8 cellular contexts compared by ENCODE assay signal in the genomic region with DNA sequence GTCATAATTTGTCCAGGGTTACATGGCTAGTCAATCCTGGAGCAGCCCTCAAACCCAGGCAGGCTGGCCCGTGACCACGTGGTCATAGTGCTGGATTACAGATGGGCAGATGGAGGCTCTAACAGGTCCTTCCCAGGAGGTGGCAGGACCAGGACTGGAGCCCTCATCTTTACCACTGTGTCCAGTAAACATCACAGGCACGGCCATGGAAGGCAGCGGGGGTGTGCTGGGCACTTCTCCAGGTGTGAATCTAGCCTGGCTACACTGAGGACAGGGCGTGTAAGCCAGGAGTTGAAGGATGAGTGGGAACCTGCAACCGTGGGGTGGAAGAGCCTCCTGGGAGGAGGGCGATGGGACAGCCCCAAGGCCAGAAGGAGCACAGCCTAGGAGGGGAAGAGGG. TPM values are rescaled to one million over a fixed set of nuclear protein-coding genes. Genes with fewer than 3 reads are reported as not detected.
DNase-seq lines count a peak whose midpoint lies in the region; ATAC-seq, FAIRE-seq and TF ChIP-seq lines count a peak whose summit lies in the region.
"Had no signal": no experiment of that assay in that cellular context is flagged by ENCODE, and none has a peak within 500 bp of the region (broad histone marks: within the 10 kb centered on the region; RNA-seq: fewer than 3 reads in every experiment).

No MANE protein-coding gene starts in this region.

- peak overlapping the region; percentile 6 for H3K9ac ChIP-seq in keratinocyte (ENCODE audit: control insufficient read depth, extremely low read depth, insufficient read depth, low read length)
- H3K9ac ChIP-seq in HepG2 (ENCODE audit: insufficient read depth, low read depth, low read length) = no peak overlapping the region

- peaks cover 35% of the 10 kb centered on the region for H3K36me3 Mint-ChIP-seq in CD4-positive, alpha-beta T cell (ENCODE audit: low read depth)

- H3K4me3 ChIP-seq in keratinocyte (ENCODE audit: control insufficient read depth in 2 of 3, extremely low read depth in 1 of 3, insufficient read depth in 2 of 3, low read depth in 1 of 3, low read length in 3 of 3) (no peak overlapping the region), HepG2 (replicated peaks in 1 of 3; ENCODE audit: insufficient read depth in 1 of 3, low read depth in 2 of 3, low read length in 3 of 3) (no peak overlapping the region; a peak in 1 of 6 replicates)

- H4K20me1 ChIP-seq in keratinocyte (ENCODE audit: control insufficient read depth, extremely low read depth, insufficient read depth, low read length) = no peaks in the 10 kb centered on the region
- no peaks in the 10 kb centered on the region for H4K20me1 ChIP-seq in HepG2 (ENCODE audit: insufficient read depth, low read length)

- TF ChIP-seq EP300 in HepG2 (IDR thresholded peaks at IDR 0.05; ENCODE audit: low read depth in 2 of 2, low read length in 2 of 2) (no peak), HepG2 (CRISPR knock-in tag; IDR thresholded peaks at IDR 0.05; ENCODE audit: borderline replicate concordance) (no peak)

- TF ChIP-seq POLR2A in HepG2 (IDR thresholded peaks at IDR 0.05; ENCODE audit: insufficient read depth in 1 of 2, low read depth in 2 of 2, low read length in 2 of 2) = no peak

- no peaks in the 10 kb centered on the region for H3K9me3 Mint-ChIP-seq in CD4-positive, alpha-beta T cell

- H3K4me1 ChIP-seq in keratinocyte (ENCODE audit: control insufficient read depth, extremely low read depth, insufficient read depth, low read length) (peaks cover 63% of the 10 kb centered on the region), HepG2 (ENCODE audit: insufficient read depth, low read length) (peaks cover 43% of the 10 kb centered on the region)

- in situ Hi-C loops in ACHN (cut with HindIII; ENCODE audit: low pct_ligation_motif_present, low pct_unique_long_range_greater_than_20kb, low sequenced_read_pairs) (no loop called here), HepG2 (cut with HindIII; ENCODE audit: extremely low pct_ligation_motif_present, low pct_unique_long_range_greater_than_20kb) (no loop called here)

- peak overlapping the region; percentile 43 for H3K4me2 ChIP-seq in keratinocyte (ENCODE audit: control insufficient read depth, extremely low read depth, insufficient read depth, low read depth, low read length)
- H3K4me2 ChIP-seq in HepG2 (ENCODE audit: low read depth, low read length) = no peak overlapping the region

- BruUV-seq in HepG2 (replicated peaks; lab: Mats Ljungman, UMichigan) = no TSS peak

- H3K27ac ChIP-seq in CD4-positive, alpha-beta T cell (ENCODE audit: low read depth, low read length) = no peak overlapping the region
- H3K27ac ChIP-seq in keratinocyte (ENCODE audit: control insufficient read depth, insufficient read depth, low read length) = no peak overlapping the region
- H3K27ac ChIP-seq in HepG2 (ENCODE audit: extremely low read length, insufficient read depth, low read length) = no peak overlapping the region

- no peak for DNase-seq in CD4-positive, alpha-beta T cell
- no peak for DNase-seq in keratinocyte (ENCODE audit: low read depth, low spot score)
- no peak for DNase-seq in ACHN
- DNase-seq in NCI-H1048 (lab: John Stamatoyannopoulos, UW) = no peak
- DNase-seq in HepG2 (ENCODE audit: low spot score) = no peak
- DNase-seq: COR-L47, kidney had no signal

- no peak for TF ChIP-seq CTCF in CD4-positive, alpha-beta T cell (IDR thresholded peaks at IDR 0.05)
- TF ChIP-seq CTCF in keratinocyte (optimal IDR thresholded peaks at IDR 0.05 in 1 of 3, IDR thresholded peaks at IDR 0.05 in 1 of 3, conservative IDR thresholded peaks at IDR 0.05 in 1 of 3; ENCODE audit: extremely low read depth in 1 of 3, insufficient read depth in 2 of 3, low read length in 3 of 3) (no peak), HepG2 (CRISPR knock-in tag; IDR thresholded peaks at IDR 0.05) (no peak)

- CTCF ChIA-PET in CD4-positive, alpha-beta T cell (lab: Charles Lee) = no interaction called here
- CTCF ChIA-PET in HepG2 (lab: Yijun Ruan, JAX; ENCODE audit: low intra/inter-chr PET ratio, low total read pairs) = no interaction called here

- H3K27ac Mint-ChIP-seq in CD4-positive, alpha-beta T cell = peak overlapping the region; percentile 69

- intact Hi-C loops in CD4-positive, alpha-beta T cell (cut with DNase I, micrococcal nuclease) = no loop called here
- intact Hi-C loops in HepG2 (cut with micrococcal nuclease; ENCODE audit: unreplicated experiment) = no loop called here

- POLR2A ChIA-PET in CD4-positive, alpha-beta T cell (lab: Charles Lee) = interaction anchor here (0.9 to 1.0 kb wide), 2 partner anchors 8 to 32 kb away, joined by 3 read pairs; a partner anchor contains a TSS
- POLR2A ChIA-PET in HepG2 (lab: Yijun Ruan, JAX) = interaction anchor here (1.6 kb wide), 1 partner anchor 29 kb away, joined by 4 read pairs; no protein-coding TSS in a partner anchor

- dilution Hi-C loops in keratinocyte (cut with MboI; ENCODE audit: extremely low pct_ligation_motif_present, low sequenced_read_pairs) = no loop called here

- H3K4me1 Mint-ChIP-seq in CD4-positive, alpha-beta T cell (ENCODE audit: low read depth) = peaks cover 51% of the 10 kb centered on the region

- ATAC-seq in CD4-positive, alpha-beta T cell (ENCODE audit: poor library complexity) = no peak
- no peak for ATAC-seq in HepG2

- no peak for TF ChIP-seq RAD21 in HepG2 (CRISPR knock-in tag; IDR thresholded peaks at IDR 0.05)

- H3K9me1 ChIP-seq in keratinocyte (ENCODE audit: control insufficient read depth, extremely low read depth, insufficient read depth, low read length) = peaks cover 5% of the 10 kb centered on the region

- H2AFZ ChIP-seq in keratinocyte (ENCODE audit: control insufficient read depth, low read length) = no peak overlapping the region
- H2AFZ ChIP-seq in HepG2 (ENCODE audit: low read length) = no peak overlapping the region

- peaks cover 69% of the 10 kb centered on the region for H3K79me2 ChIP-seq in keratinocyte (ENCODE audit: control insufficient read depth, insufficient read depth, low read length)
- peaks cover 11% of the 10 kb centered on the region for H3K79me2 ChIP-seq in HepG2 (ENCODE audit: insufficient read depth, low read length)

- FAIRE-seq in keratinocyte (lab: Jason Lieb, UNC) (no peak), HepG2 (lab: Jason Lieb, UNC) (no peak)
- FAIRE-seq: kidney had no signal

- H3K9me3 ChIP-seq in CD4-positive, alpha-beta T cell (ENCODE audit: control insufficient read depth, low read length) = no peaks in the 10 kb centered on the region
- H3K9me3 ChIP-seq in keratinocyte (ENCODE audit: control insufficient read depth, low read depth, low read length) = no peaks in the 10 kb centered on the region
- no peaks in the 10 kb centered on the region for H3K9me3 ChIP-seq in HepG2 (ENCODE audit: low read length)

- H3K36me3 ChIP-seq in keratinocyte (ENCODE audit: control insufficient read depth in 2 of 2, extremely low read depth in 1 of 2, insufficient read depth in 2 of 2, low read length in 2 of 2) (peaks cover 21 to 40% of the 10 kb centered on the region in 2 experiments), HepG2 (replicated peaks in 1 of 2; ENCODE audit: control insufficient read depth in 1 of 2, insufficient read depth in 2 of 2, low read length in 2 of 2) (peaks cover 5 to 21% of the 10 kb centered on the region in 2 experiments; a peak in 4 of 5 replicates)

- peak overlapping the region; percentile 32 for H3K4me3 Mint-ChIP-seq in CD4-positive, alpha-beta T cell

- WGBS in HepG2 (ENCODE audit: low lambda C conversion rate) = 96% methylated on average over 7 of the region's 7 CpGs

- H3K27me3 Mint-ChIP-seq in CD4-positive, alpha-beta T cell = no peaks in the 10 kb centered on the region

- no peaks in the 10 kb centered on the region for H3K27me3 ChIP-seq in CD4-positive, alpha-beta T cell (ENCODE audit: control insufficient read depth, insufficient read depth, low read length)
- H3K27me3 ChIP-seq in keratinocyte (ENCODE audit: control insufficient read depth, extremely low read depth, insufficient read depth, low read length) (no peaks in the 10 kb centered on the region), HepG2 (ENCODE audit: control insufficient read depth in 1 of 2, insufficient read depth in 2 of 2, low read length in 2 of 2) (no peaks in the 10 kb centered on the region)

RNA-seq across cellular contexts. Expression of a gene that starts 6.1 kb away (rescaled TPM):
- total RNA-seq in CD4-positive, alpha-beta T cell = 100 to 1,000 TPM; 114 to 119 TPM
- polyA plus RNA-seq in PFSK-1 (2012; ENCODE audit: insufficient read length, low read depth) = 81.2 TPM
- polyA plus RNA-seq in keratinocyte = 3.1 to 11.1 TPM (median 3.8 TPM) in 3 replicates
- polyA plus RNA-seq in keratinocyte (2011; ENCODE audit: low read depth) = 9.9 TPM
- polyA plus RNA-seq in keratinocyte (2011; cell fraction: cytosol; rRNA removed) = 4.4 and 14.0 TPM in 2 replicates
- 28.1 and 45.7 TPM in 2 replicates for polyA plus RNA-seq in keratinocyte (2011; cell fraction: nucleus; rRNA removed)
- 15.4 and 37.6 TPM in 2 replicates for polyA plus RNA-seq in keratinocyte (2012; ENCODE audit: low replicate concordance)
- polyA minus RNA-seq in keratinocyte = 4.7 to 38.8 TPM (median 5.7 TPM) in 3 replicates
- 29.2 TPM for polyA minus RNA-seq in keratinocyte (2011; cell fraction: cytosol; rRNA and poly(A)+ RNA removed)
- 23.9 and 26.1 TPM in 2 replicates for polyA minus RNA-seq in keratinocyte (2011; cell fraction: nucleus; rRNA and poly(A)+ RNA removed)
- total RNA-seq in HepG2 (2016; rRNA removed; fragmentation: Illumina TruSeq; extraction: Trizol) = 5.4 and 8.0 TPM in 2 replicates
- total RNA-seq in HepG2 (2016; cell fraction: cytosol; rRNA removed; fragmentation: Illumina TruSeq; extraction: Trizol; ENCODE audit: low read depth) = 1.5 and 1.8 TPM in 2 replicates
- total RNA-seq in HepG2 (2016; cell fraction: insoluble cytoplasmic fraction; rRNA removed; fragmentation: Illumina TruSeq; extraction: Trizol) = 5.2 and 7.8 TPM in 2 replicates
- total RNA-seq in HepG2 (2016; cell fraction: membrane; rRNA removed; fragmentation: Illumina TruSeq; extraction: Trizol) = 4.6 and 4.9 TPM in 2 replicates
- 10.4 and 12.3 TPM in 2 replicates for total RNA-seq in HepG2 (2016; cell fraction: nucleus; rRNA removed; fragmentation: Illumina TruSeq; extraction: Trizol)
- 5.9 and 8.3 TPM in 2 replicates for polyA plus RNA-seq in HepG2 (2011; rRNA removed)
- polyA plus RNA-seq in HepG2 (2011; cell fraction: cytosol; rRNA removed) = 3.3 and 5.6 TPM in 2 replicates
- 60.6 and 75.8 TPM in 2 replicates for polyA plus RNA-seq in HepG2 (2011; cell fraction: nucleus; rRNA removed)
- polyA plus RNA-seq in HepG2 (2012) = 17.6 and 25.1 TPM in 2 replicates
- polyA plus RNA-seq in HepG2 (2016; cell fraction: cytosol; fragmentation: Illumina TruSeq; extraction: Trizol; ENCODE audit: low read depth) = 1.7 and 1.9 TPM in 2 replicates
- polyA plus RNA-seq in HepG2 (2016; cell fraction: insoluble cytoplasmic fraction; fragmentation: Illumina TruSeq; extraction: Trizol; ENCODE audit: low read depth) = 10.1 and 16.9 TPM in 2 replicates
- 5.7 and 6.0 TPM in 2 replicates for polyA plus RNA-seq in HepG2 (2016; cell fraction: membrane; fragmentation: Illumina TruSeq; extraction: Trizol; ENCODE audit: low read depth)
- 61.0 and 65.4 TPM in 2 replicates for polyA plus RNA-seq in HepG2 (2016; cell fraction: nucleus; fragmentation: Illumina TruSeq; extraction: Trizol; ENCODE audit: insufficient read depth, low read depth)
- polyA minus RNA-seq in HepG2 (2011; rRNA and poly(A)+ RNA removed; ENCODE audit: low replicate concordance) = 3.6 and 7.9 TPM in 2 replicates
- 9.1 and 10.8 TPM in 2 replicates for polyA minus RNA-seq in HepG2 (2011; cell fraction: cytosol; rRNA and poly(A)+ RNA removed)
- 14.7 and 15.5 TPM in 2 replicates for polyA minus RNA-seq in HepG2 (2011; cell fraction: nucleus; rRNA and poly(A)+ RNA removed)

RNA-seq across cellular contexts. Expression of a gene that starts 20.2 kb away (rescaled TPM):
- total RNA-seq in CD4-positive, alpha-beta T cell = 100 to 1,000 TPM; 105 to 113 TPM
- polyA plus RNA-seq in PFSK-1 (2012; ENCODE audit: insufficient read length, low read depth) = 157 TPM
- 75.4 to 87.4 TPM (median 83.5 TPM) in 3 replicates for polyA plus RNA-seq in keratinocyte
- polyA plus RNA-seq in keratinocyte (2011; ENCODE audit: low read depth) = 10.1 TPM
- 37.7 and 64.6 TPM in 2 replicates for polyA plus RNA-seq in keratinocyte (2011; cell fraction: cytosol; rRNA removed)
- polyA plus RNA-seq in keratinocyte (2011; cell fraction: nucleus; rRNA removed) = 94.1 and 101 TPM in 2 replicates
- polyA plus RNA-seq in keratinocyte (2012; ENCODE audit: low replicate concordance) = 34.6 and 75.9 TPM in 2 replicates
- 67.4 to 70.6 TPM (median 69.2 TPM) in 3 replicates for polyA minus RNA-seq in keratinocyte
- 140 TPM for polyA minus RNA-seq in keratinocyte (2011; cell fraction: cytosol; rRNA and poly(A)+ RNA removed)
- 44.9 and 57.9 TPM in 2 replicates for polyA minus RNA-seq in keratinocyte (2011; cell fraction: nucleus; rRNA and poly(A)+ RNA removed)
- 43.2 and 67.1 TPM in 2 replicates for total RNA-seq in HepG2 (2016; rRNA removed; fragmentation: Illumina TruSeq; extraction: Trizol)
- 54.9 and 66.8 TPM in 2 replicates for total RNA-seq in HepG2 (2016; cell fraction: cytosol; rRNA removed; fragmentation: Illumina TruSeq; extraction: Trizol; ENCODE audit: low read depth)
- total RNA-seq in HepG2 (2016; cell fraction: insoluble cytoplasmic fraction; rRNA removed; fragmentation: Illumina TruSeq; extraction: Trizol) = 35.3 and 68.2 TPM in 2 replicates
- total RNA-seq in HepG2 (2016; cell fraction: membrane; rRNA removed; fragmentation: Illumina TruSeq; extraction: Trizol) = 104 and 115 TPM in 2 replicates
- 31.2 and 38.3 TPM in 2 replicates for total RNA-seq in HepG2 (2016; cell fraction: nucleus; rRNA removed; fragmentation: Illumina TruSeq; extraction: Trizol)
- 62.5 and 69.9 TPM in 2 replicates for polyA plus RNA-seq in HepG2 (2011; rRNA removed)
- 36.9 and 45.9 TPM in 2 replicates for polyA plus RNA-seq in HepG2 (2011; cell fraction: cytosol; rRNA removed)
- polyA plus RNA-seq in HepG2 (2011; cell fraction: nucleus; rRNA removed) = 109 and 170 TPM in 2 replicates
- polyA plus RNA-seq in HepG2 (2012) = 38.4 and 44.3 TPM in 2 replicates
- polyA plus RNA-seq in HepG2 (2016; cell fraction: cytosol; fragmentation: Illumina TruSeq; extraction: Trizol; ENCODE audit: low read depth) = 30.4 TPM in 2 replicates
- polyA plus RNA-seq in HepG2 (2016; cell fraction: insoluble cytoplasmic fraction; fragmentation: Illumina TruSeq; extraction: Trizol; ENCODE audit: low read depth) = 56.4 and 79.4 TPM in 2 replicates
- 55.2 and 69.1 TPM in 2 replicates for polyA plus RNA-seq in HepG2 (2016; cell fraction: membrane; fragmentation: Illumina TruSeq; extraction: Trizol; ENCODE audit: low read depth)
- 77.4 and 89.7 TPM in 2 replicates for polyA plus RNA-seq in HepG2 (2016; cell fraction: nucleus; fragmentation: Illumina TruSeq; extraction: Trizol; ENCODE audit: insufficient read depth, low read depth)
- polyA minus RNA-seq in HepG2 (2011; rRNA and poly(A)+ RNA removed; ENCODE audit: low replicate concordance) = 39.2 and 85.5 TPM in 2 replicates
- polyA minus RNA-seq in HepG2 (2011; cell fraction: cytosol; rRNA and poly(A)+ RNA removed) = 38.3 and 50.2 TPM in 2 replicates
- polyA minus RNA-seq in HepG2 (2011; cell fraction: nucleus; rRNA and poly(A)+ RNA removed) = 40.9 and 56.5 TPM in 2 replicates

RNA-seq across cellular contexts. Expression of a gene that starts 26.8 kb away (rescaled TPM):
- total RNA-seq in CD4-positive, alpha-beta T cell = under 1 TPM in 1 of 2 experiments, not detected in 1; 0.16 TPM
- polyA plus RNA-seq in PFSK-1 (2012; ENCODE audit: insufficient read length, low read depth) = 5.3 TPM
- polyA plus RNA-seq in keratinocyte = 0.25 to 0.88 TPM (median 0.35 TPM) in 3 replicates
- 0.37 TPM for polyA plus RNA-seq in keratinocyte (2011; ENCODE audit: low read depth)
- 0.49 and 1.2 TPM in 2 replicates for polyA plus RNA-seq in keratinocyte (2011; cell fraction: cytosol; rRNA removed)
- 0.53 and 1.0 TPM in 2 replicates for polyA plus RNA-seq in keratinocyte (2011; cell fraction: nucleus; rRNA removed)
- 0.45 and 1.4 TPM in 2 replicates for polyA plus RNA-seq in keratinocyte (2012; ENCODE audit: low replicate concordance)
- polyA minus RNA-seq in keratinocyte = 0.16 to 3.1 TPM (median 0.33 TPM) in 3 replicates
- 3.1 TPM for polyA minus RNA-seq in keratinocyte (2011; cell fraction: cytosol; rRNA and poly(A)+ RNA removed)
- polyA minus RNA-seq in keratinocyte (2011; cell fraction: nucleus; rRNA and poly(A)+ RNA removed) = 0.42 and 0.93 TPM in 2 replicates
- total RNA-seq in HepG2 (2016; rRNA removed; fragmentation: Illumina TruSeq; extraction: Trizol) = 0.33 and 0.38 TPM in 2 replicates
- total RNA-seq in HepG2 (2016; cell fraction: cytosol; rRNA removed; fragmentation: Illumina TruSeq; extraction: Trizol; ENCODE audit: low read depth) = not detected in 2 replicates
- total RNA-seq in HepG2 (2016; cell fraction: insoluble cytoplasmic fraction; rRNA removed; fragmentation: Illumina TruSeq; extraction: Trizol) = 0.28 and 0.43 TPM in 2 replicates
- 0.14 and 0.43 TPM in 2 replicates for total RNA-seq in HepG2 (2016; cell fraction: membrane; rRNA removed; fragmentation: Illumina TruSeq; extraction: Trizol)
- 0.50 TPM in 1 of 2 replicates, not detected in the other for total RNA-seq in HepG2 (2016; cell fraction: nucleus; rRNA removed; fragmentation: Illumina TruSeq; extraction: Trizol)
- 0.21 and 0.26 TPM in 2 replicates for polyA plus RNA-seq in HepG2 (2011; rRNA removed)
- polyA plus RNA-seq in HepG2 (2011; cell fraction: cytosol; rRNA removed) = 0.23 and 0.34 TPM in 2 replicates
- 0.43 and 0.80 TPM in 2 replicates for polyA plus RNA-seq in HepG2 (2011; cell fraction: nucleus; rRNA removed)
- 0.51 TPM in 1 of 2 replicates, not detected in the other for polyA plus RNA-seq in HepG2 (2012)
- 0.21 and 0.22 TPM in 2 replicates for polyA plus RNA-seq in HepG2 (2016; cell fraction: cytosol; fragmentation: Illumina TruSeq; extraction: Trizol; ENCODE audit: low read depth)
- 0.69 and 0.88 TPM in 2 replicates for polyA plus RNA-seq in HepG2 (2016; cell fraction: insoluble cytoplasmic fraction; fragmentation: Illumina TruSeq; extraction: Trizol; ENCODE audit: low read depth)
- polyA plus RNA-seq in HepG2 (2016; cell fraction: membrane; fragmentation: Illumina TruSeq; extraction: Trizol; ENCODE audit: low read depth) = 0.19 and 0.38 TPM in 2 replicates
- 0.57 and 1.5 TPM in 2 replicates for polyA plus RNA-seq in HepG2 (2016; cell fraction: nucleus; fragmentation: Illumina TruSeq; extraction: Trizol; ENCODE audit: insufficient read depth, low read depth)
- 0.94 and 1.4 TPM in 2 replicates for polyA minus RNA-seq in HepG2 (2011; rRNA and poly(A)+ RNA removed; ENCODE audit: low replicate concordance)
- 0.88 TPM in 1 of 2 replicates, not detected in the other for polyA minus RNA-seq in HepG2 (2011; cell fraction: cytosol; rRNA and poly(A)+ RNA removed)
- 0.25 TPM in 1 of 2 replicates, not detected in the other for polyA minus RNA-seq in HepG2 (2011; cell fraction: nucleus; rRNA and poly(A)+ RNA removed)

RNA-seq across cellular contexts. Expression of a gene that starts 27.3 kb away (rescaled TPM):
- 10 to 100 TPM; 10.6 to 11.8 TPM for total RNA-seq in CD4-positive, alpha-beta T cell
- 409 TPM for polyA plus RNA-seq in PFSK-1 (2012; ENCODE audit: insufficient read length, low read depth)
- 27.6 to 55.4 TPM (median 28.3 TPM) in 3 replicates for polyA plus RNA-seq in keratinocyte
- 15.2 TPM for polyA plus RNA-seq in keratinocyte (2011; ENCODE audit: low read depth)
- polyA plus RNA-seq in keratinocyte (2011; cell fraction: cytosol; rRNA removed) = 20.5 and 36.8 TPM in 2 replicates
- polyA plus RNA-seq in keratinocyte (2011; cell fraction: nucleus; rRNA removed) = 11.3 and 22.4 TPM in 2 replicates
- 15.2 and 50.0 TPM in 2 replicates for polyA plus RNA-seq in keratinocyte (2012; ENCODE audit: low replicate concordance)
- 29.0 to 125 TPM (median 43.1 TPM) in 3 replicates for polyA minus RNA-seq in keratinocyte
- 48.9 TPM for polyA minus RNA-seq in keratinocyte (2011; cell fraction: cytosol; rRNA and poly(A)+ RNA removed)
- 10.2 and 13.2 TPM in 2 replicates for polyA minus RNA-seq in keratinocyte (2011; cell fraction: nucleus; rRNA and poly(A)+ RNA removed)
- 58.0 and 58.6 TPM in 2 replicates for total RNA-seq in HepG2 (2016; rRNA removed; fragmentation: Illumina TruSeq; extraction: Trizol)
- 50.5 and 73.0 TPM in 2 replicates for total RNA-seq in HepG2 (2016; cell fraction: cytosol; rRNA removed; fragmentation: Illumina TruSeq; extraction: Trizol; ENCODE audit: low read depth)
- 61.4 and 62.4 TPM in 2 replicates for total RNA-seq in HepG2 (2016; cell fraction: insoluble cytoplasmic fraction; rRNA removed; fragmentation: Illumina TruSeq; extraction: Trizol)
- total RNA-seq in HepG2 (2016; cell fraction: membrane; rRNA removed; fragmentation: Illumina TruSeq; extraction: Trizol) = 53.6 and 73.9 TPM in 2 replicates
- 23.8 and 27.3 TPM in 2 replicates for total RNA-seq in HepG2 (2016; cell fraction: nucleus; rRNA removed; fragmentation: Illumina TruSeq; extraction: Trizol)
- 27.4 and 31.2 TPM in 2 replicates for polyA plus RNA-seq in HepG2 (2011; rRNA removed)
- 38.9 and 49.7 TPM in 2 replicates for polyA plus RNA-seq in HepG2 (2011; cell fraction: cytosol; rRNA removed)
- 31.1 and 32.3 TPM in 2 replicates for polyA plus RNA-seq in HepG2 (2011; cell fraction: nucleus; rRNA removed)
- polyA plus RNA-seq in HepG2 (2012) = 21.3 and 29.1 TPM in 2 replicates
- 59.5 and 77.2 TPM in 2 replicates for polyA plus RNA-seq in HepG2 (2016; cell fraction: cytosol; fragmentation: Illumina TruSeq; extraction: Trizol; ENCODE audit: low read depth)
- 57.4 and 72.9 TPM in 2 replicates for polyA plus RNA-seq in HepG2 (2016; cell fraction: insoluble cytoplasmic fraction; fragmentation: Illumina TruSeq; extraction: Trizol; ENCODE audit: low read depth)
- polyA plus RNA-seq in HepG2 (2016; cell fraction: membrane; fragmentation: Illumina TruSeq; extraction: Trizol; ENCODE audit: low read depth) = 53.3 and 66.7 TPM in 2 replicates
- polyA plus RNA-seq in HepG2 (2016; cell fraction: nucleus; fragmentation: Illumina TruSeq; extraction: Trizol; ENCODE audit: insufficient read depth, low read depth) = 41.3 and 41.9 TPM in 2 replicates
- polyA minus RNA-seq in HepG2 (2011; rRNA and poly(A)+ RNA removed; ENCODE audit: low replicate concordance) = 27.9 and 60.4 TPM in 2 replicates
- polyA minus RNA-seq in HepG2 (2011; cell fraction: cytosol; rRNA and poly(A)+ RNA removed) = 16.4 and 20.1 TPM in 2 replicates
- polyA minus RNA-seq in HepG2 (2011; cell fraction: nucleus; rRNA and poly(A)+ RNA removed) = 7.9 and 8.8 TPM in 2 replicates

RNA-seq across cellular contexts. Expression of a gene that starts 32.7 kb away (rescaled TPM):
- 10 to 100 TPM; 13.6 to 13.9 TPM for total RNA-seq in CD4-positive, alpha-beta T cell
- 129 TPM for polyA plus RNA-seq in PFSK-1 (2012; ENCODE audit: insufficient read length, low read depth)
- 36.9 to 53.3 TPM (median 42.5 TPM) in 3 replicates for polyA plus RNA-seq in keratinocyte
- 14.4 TPM for polyA plus RNA-seq in keratinocyte (2011; ENCODE audit: low read depth)
- 38.4 and 45.5 TPM in 2 replicates for polyA plus RNA-seq in keratinocyte (2011; cell fraction: cytosol; rRNA removed)
- 34.4 and 41.0 TPM in 2 replicates for polyA plus RNA-seq in keratinocyte (2011; cell fraction: nucleus; rRNA removed)
- polyA plus RNA-seq in keratinocyte (2012; ENCODE audit: low replicate concordance) = 50.6 and 56.3 TPM in 2 replicates
- 30.4 to 77.1 TPM (median 45.8 TPM) in 3 replicates for polyA minus RNA-seq in keratinocyte
- 43.5 TPM for polyA minus RNA-seq in keratinocyte (2011; cell fraction: cytosol; rRNA and poly(A)+ RNA removed)
- 10.2 and 11.4 TPM in 2 replicates for polyA minus RNA-seq in keratinocyte (2011; cell fraction: nucleus; rRNA and poly(A)+ RNA removed)
- 14.8 and 16.9 TPM in 2 replicates for total RNA-seq in HepG2 (2016; rRNA removed; fragmentation: Illumina TruSeq; extraction: Trizol)
- total RNA-seq in HepG2 (2016; cell fraction: cytosol; rRNA removed; fragmentation: Illumina TruSeq; extraction: Trizol; ENCODE audit: low read depth) = 16.1 and 22.9 TPM in 2 replicates
- 11.4 and 17.4 TPM in 2 replicates for total RNA-seq in HepG2 (2016; cell fraction: insoluble cytoplasmic fraction; rRNA removed; fragmentation: Illumina TruSeq; extraction: Trizol)
- 31.4 and 34.4 TPM in 2 replicates for total RNA-seq in HepG2 (2016; cell fraction: membrane; rRNA removed; fragmentation: Illumina TruSeq; extraction: Trizol)
- total RNA-seq in HepG2 (2016; cell fraction: nucleus; rRNA removed; fragmentation: Illumina TruSeq; extraction: Trizol) = 9.7 and 11.2 TPM in 2 replicates
- polyA plus RNA-seq in HepG2 (2011; rRNA removed) = 52.5 and 56.5 TPM in 2 replicates
- polyA plus RNA-seq in HepG2 (2011; cell fraction: cytosol; rRNA removed) = 33.8 and 36.7 TPM in 2 replicates
- polyA plus RNA-seq in HepG2 (2011; cell fraction: nucleus; rRNA removed) = 33.5 and 34.5 TPM in 2 replicates
- 25.2 and 25.7 TPM in 2 replicates for polyA plus RNA-seq in HepG2 (2012)
- polyA plus RNA-seq in HepG2 (2016; cell fraction: cytosol; fragmentation: Illumina TruSeq; extraction: Trizol; ENCODE audit: low read depth) = 41.6 and 46.1 TPM in 2 replicates
- polyA plus RNA-seq in HepG2 (2016; cell fraction: insoluble cytoplasmic fraction; fragmentation: Illumina TruSeq; extraction: Trizol; ENCODE audit: low read depth) = 45.9 and 55.0 TPM in 2 replicates
- 67.9 and 73.5 TPM in 2 replicates for polyA plus RNA-seq in HepG2 (2016; cell fraction: membrane; fragmentation: Illumina TruSeq; extraction: Trizol; ENCODE audit: low read depth)
- 44.2 and 47.7 TPM in 2 replicates for polyA plus RNA-seq in HepG2 (2016; cell fraction: nucleus; fragmentation: Illumina TruSeq; extraction: Trizol; ENCODE audit: insufficient read depth, low read depth)
- 34.3 and 51.6 TPM in 2 replicates for polyA minus RNA-seq in HepG2 (2011; rRNA and poly(A)+ RNA removed; ENCODE audit: low replicate concordance)
- polyA minus RNA-seq in HepG2 (2011; cell fraction: cytosol; rRNA and poly(A)+ RNA removed) = 9.1 and 14.1 TPM in 2 replicates
- 5.2 and 6.8 TPM in 2 replicates for polyA minus RNA-seq in HepG2 (2011; cell fraction: nucleus; rRNA and poly(A)+ RNA removed)

Comparison
In these comparisons a context has a peak if more than half of its experiments do, and no peak if none do; other contexts are left out.
1. RNA of a gene that starts 6.1 kb away (total RNA-seq): 114 to 119 TPM in CD4-positive, alpha-beta T cell; 1.5 to 12.3 TPM in HepG2; every median in the first group is over 4 times any median in the second.